In the genomic region with DNA sequence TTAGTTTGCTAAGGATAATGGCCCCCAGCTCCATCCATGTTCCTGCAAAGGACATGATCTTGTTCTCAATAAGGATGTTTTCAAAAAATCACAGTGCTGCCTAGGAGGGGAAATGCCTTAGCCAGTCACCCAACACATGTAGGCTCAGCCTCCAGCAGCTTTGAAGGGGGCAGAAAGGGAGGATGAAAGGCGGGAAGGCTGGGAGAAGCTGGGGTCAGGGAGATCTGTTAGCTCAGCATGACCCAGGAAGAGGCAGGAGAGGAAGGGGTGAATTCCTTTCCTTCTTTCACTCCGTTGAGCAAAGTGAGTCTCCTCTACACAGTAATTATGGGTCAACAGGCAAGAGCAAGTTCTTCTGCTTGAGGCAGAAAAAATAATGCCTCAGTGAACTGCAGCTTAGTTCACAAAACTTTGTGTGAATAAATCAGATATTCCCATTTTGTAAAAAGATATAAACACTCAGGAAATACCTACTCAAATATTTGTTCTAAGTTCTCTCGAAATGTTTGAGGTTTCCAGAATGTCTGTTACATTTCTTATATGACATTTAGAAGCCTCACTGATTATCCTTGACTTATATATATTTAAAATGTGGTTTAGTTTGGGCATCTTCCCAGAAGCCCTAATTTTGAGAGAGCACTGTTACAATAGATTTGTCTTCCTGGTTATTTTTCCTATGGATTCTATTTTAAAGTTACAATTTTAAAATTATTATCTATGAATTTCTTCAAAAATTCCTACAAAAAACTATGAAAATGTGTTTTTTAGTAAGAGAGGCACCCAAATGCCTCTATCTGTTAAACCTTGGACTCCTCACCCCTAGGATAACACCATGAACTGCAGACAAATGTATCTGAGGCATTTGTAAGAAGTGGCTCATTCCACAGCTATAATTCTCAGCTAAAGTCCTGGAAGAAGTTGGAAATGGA, we compare ENCODE assay signal across 20 cellular contexts.
A peak's percentile ranks its signal among the peaks of the same experiment; 100 is the strongest.
DNase-seq lines count a peak whose midpoint lies in the region; ATAC-seq, FAIRE-seq and TF ChIP-seq lines count a peak whose summit lies in the region.
"Had no signal": no experiment of that assay in that cellular context is flagged by ENCODE, and none has a peak within 500 bp of the region (broad histone marks: within the 10 kb centered on the region; RNA-seq: fewer than 3 reads in every experiment).

No MANE protein-coding gene starts in this region.

- H3K23ac ChIP-seq in IMR-90 (ENCODE audit: low read depth, low read length) = peak overlapping the region; percentile 75
- no peak overlapping the region for H3K23ac ChIP-seq in H1 (ENCODE audit: insufficient read length)
- H3K23ac ChIP-seq in mesendoderm (ENCODE audit: low read length) = no peak overlapping the region

- intact Hi-C loops in IMR-90 (cut with micrococcal nuclease) = no loop called here
- intact Hi-C loops in activated CD8-positive, alpha-beta T cell treated with anti-CD3 and anti-CD28 coated beads for 36 hours (cut with micrococcal nuclease) = no loop called here

- peaks cover 11% of the 10 kb centered on the region for H3K4me1 ChIP-seq in IMR-90 (ENCODE audit: control insufficient read depth, insufficient read depth, low read length)
- no peaks in the 10 kb centered on the region for H3K4me1 ChIP-seq in H1 (replicated peaks in 1 of 4; ENCODE audit: control insufficient read depth in 3 of 4, insufficient read depth in 4 of 4, low read length in 3 of 4)
- peaks cover 3% of the 10 kb centered on the region for H3K4me1 ChIP-seq in mesendoderm (ENCODE audit: control insufficient read depth, low read depth, low read length)
- H3K4me1 ChIP-seq in gastroesophageal sphincter = no peaks in the 10 kb centered on the region
- H3K4me1 ChIP-seq: A549 had no signal

- H4K20me1 ChIP-seq in IMR-90 (ENCODE audit: insufficient read depth, low read length) (no peaks in the 10 kb centered on the region), H1 (replicated peaks in 1 of 2; ENCODE audit: control insufficient read depth in 1 of 2, insufficient read depth in 2 of 2, low read length in 2 of 2) (no peaks in the 10 kb centered on the region)

- peak overlapping the region; percentile 72 for H3K18ac ChIP-seq in IMR-90 (ENCODE audit: low read depth, low read length)
- H3K18ac ChIP-seq in H1 (ENCODE audit: extremely low read depth, low read length) = no peak overlapping the region
- H3K18ac ChIP-seq in mesendoderm (ENCODE audit: low read length) = no peak overlapping the region

- peak overlapping the region; percentile 54; the same call in 1 of the 2 replicates for H3K56ac ChIP-seq in IMR-90 (ENCODE audit: extremely low read depth, insufficient read depth, low read length)
- no peak overlapping the region for H3K56ac ChIP-seq in H1 (replicated peaks; ENCODE audit: insufficient read length, low read depth, low read length)
- H3K56ac ChIP-seq in mesendoderm (ENCODE audit: low read length) = no peak overlapping the region

- peak; percentile 16 for DNase-seq in IMR-90
- DNase-seq in H1 (ENCODE audit: low read depth in 1 of 2, low spot score in 2 of 2) = no peak
- DNase-seq in mesendoderm = peak; percentile 14
- DNase-seq in renal cortical epithelial cell (ENCODE audit: low read depth) = peak; percentile 19
- DNase-seq in activated CD8-positive, alpha-beta T cell treated with anti-CD3 and anti-CD28 coated beads for 36 hours = no peak
- no peak for DNase-seq in GM12892 (ENCODE audit: insufficient read length)
- no peak for DNase-seq in dermis blood vessel endothelial cell
- DNase-seq: CD4-positive, CD25-positive, alpha-beta regulatory T cell; KBM-7; NCI-H1048; NCI-H2227 treated with DMSO at 0.1 percent for 48 hours; NCI-H524 treated with DMSO at 0.1 percent for 48 hours; NK-92 treated with Interleukin-12 subunit alpha and Interleukin-12 subunit beta, amount 100 ng/mL, for 24 hours; RPMI8226 had no signal

- H3K4me2 ChIP-seq in IMR-90 (ENCODE audit: low read depth, low read length) (peak overlapping the region; percentile 20; the same call in 1 of the 2 replicates), H1 (ENCODE audit: insufficient read depth in 1 of 2, low read depth in 2 of 2, low read length in 2 of 2) (no peak overlapping the region), mesendoderm (ENCODE audit: low read length) (no peak overlapping the region)
- H3K4me2 ChIP-seq: A549 had no signal

- WGBS in IMR-90 (ENCODE audit: extremely low coverage in 2 of 2, insufficient read length in 1 of 2), 2 experiments = no CpG with 5 or more reads among the region's 3 CpGs
- 71% methylated on average over 3 of the region's 3 CpGs; no CpG with 5 or more reads in 1 of the 2 experiments for WGBS in H1 (ENCODE audit: extremely low coverage in 1 of 2, insufficient coverage in 1 of 2, insufficient read length in 1 of 2, insufficient replicate concordance in 2 of 2, low coverage in 1 of 2, low lambda C conversion rate in 2 of 2, missing lambda C conversion rate in 1 of 2), 2 experiments
- no CpG with 5 or more reads among the region's 3 CpGs for WGBS in mesendoderm (ENCODE audit: extremely low coverage, insufficient coverage, low lambda C conversion rate)
- WGBS in gastroesophageal sphincter (ENCODE audit: low coverage in 1 of 2), 2 donors = 6 to 21% methylated on average over 2 to 3 of the region's 3 CpGs

- TF ChIP-seq EP300 in H1 (IDR thresholded peaks at IDR 0.05; ENCODE audit: borderline replicate concordance in 1 of 2, low read depth in 2 of 2, low read length in 2 of 2) = no peak
- no peak for TF ChIP-seq EP300 in gastroesophageal sphincter (IDR thresholded peaks at IDR 0.05)

- ATAC-seq in IMR-90 (ENCODE audit: low read depth) = peak; percentile 50
- ATAC-seq in gastroesophageal sphincter = no peak
- ATAC-seq in activated CD8-positive, alpha-beta T cell treated with anti-CD3 and anti-CD28 coated beads for 36 hours = no peak
- ATAC-seq: A549, HCT116 had no signal

- H3K23me2 ChIP-seq in H1 (ENCODE audit: low read depth, low read length) = no peaks in the 10 kb centered on the region

- H3K4ac ChIP-seq in IMR-90 (ENCODE audit: low read depth, low read length) (peak overlapping the region; percentile 92), H1 (replicated peaks; ENCODE audit: insufficient read length, low read depth, low read length) (no peak overlapping the region), mesendoderm (ENCODE audit: low read depth, low read length) (no peak overlapping the region)

- H3K4me3 ChIP-seq in IMR-90 (ENCODE audit: insufficient read depth, low read depth, low read length) (no peak overlapping the region), H1 (ENCODE audit: extremely low read depth in 1 of 4, insufficient read depth in 2 of 4, low read depth in 3 of 4, low read length in 4 of 4) (no peak overlapping the region), mesendoderm (ENCODE audit: low read length) (no peak overlapping the region), gastroesophageal sphincter (no peak overlapping the region)
- H3K4me3 ChIP-seq: A549 had no signal

- in situ Hi-C loops in IMR-90 (cut with MboI; ENCODE audit: low sequenced_read_pairs) = no loop called here

- H3K79me1 ChIP-seq in IMR-90 (ENCODE audit: low read depth in 1 of 2, low read length in 2 of 2) (no peaks in the 10 kb centered on the region), H1 (ENCODE audit: low read depth, low read length) (no peaks in the 10 kb centered on the region), mesendoderm (ENCODE audit: low read length) (no peaks in the 10 kb centered on the region)

- TF ChIP-seq POLR2A in IMR-90 (IDR thresholded peaks at IDR 0.05; ENCODE audit: low read depth, low read length) = no peak
- TF ChIP-seq POLR2A in H1 (IDR thresholded peaks at IDR 0.05; ENCODE audit: control extremely low read depth in 1 of 2, low read depth in 2 of 2, low read length in 2 of 2) = no peak
- no peak for TF ChIP-seq POLR2A in gastroesophageal sphincter (IDR thresholded peaks at IDR 0.05)
- no peak for TF ChIP-seq POLR2A in GM12892 (IDR thresholded peaks at IDR 0.05; ENCODE audit: low read depth, low read length)

- H3K27ac Mint-ChIP-seq in activated CD8-positive, alpha-beta T cell treated with anti-CD3 and anti-CD28 coated beads for 36 hours = no peak overlapping the region
- H3K27ac Mint-ChIP-seq: CD4-positive, CD25-positive, alpha-beta regulatory T cell had no signal

- no peak overlapping the region for H2AK9ac ChIP-seq in IMR-90 (replicated peaks; ENCODE audit: low read depth, low read length, poor library complexity)

- CTCF ChIA-PET in IMR-90 (lab: Yijun Ruan, JAX) (interaction anchor here (0.9 to 1.4 kb wide), 2 partner anchors 11 to 12 kb away, joined by 3 to 5 read pairs; no protein-coding TSS in a partner anchor), H1 (lab: Charles Lee; ENCODE audit: partially characterized antibody) (interaction anchor here (0.6 to 1.9 kb wide), 2 partner anchors 41 to 71 kb away, joined by 3 to 4 read pairs; no protein-coding TSS in a partner anchor)
- CTCF ChIA-PET in activated CD8-positive, alpha-beta T cell treated with anti-CD3 and anti-CD28 coated beads for 36 hours (lab: Charles Lee) = no interaction called here

- H3K27me3 ChIP-seq in IMR-90 (ENCODE audit: control insufficient read depth, insufficient read depth, low read length) (no peaks in the 10 kb centered on the region), H1 (replicated peaks in 1 of 4; ENCODE audit: control insufficient read depth in 3 of 4, extremely low read depth in 1 of 4, insufficient read depth in 3 of 4, low read length in 3 of 4) (no peaks in the 10 kb centered on the region), mesendoderm (ENCODE audit: insufficient read depth, low read length, poor library complexity) (no peaks in the 10 kb centered on the region), gastroesophageal sphincter (peaks cover 33% of the 10 kb centered on the region)

- TF ChIP-seq RAD21 in IMR-90 (IDR thresholded peaks at IDR 0.05; ENCODE audit: low read length) (no peak), H1 (IDR thresholded peaks at IDR 0.05 in 1 of 2, conservative IDR thresholded peaks at IDR 0.05 in 1 of 2; ENCODE audit: low read depth in 2 of 2, low read length in 2 of 2) (no peak)

- H2BK15ac ChIP-seq in IMR-90 (ENCODE audit: low read depth, low read length) = peak overlapping the region; percentile 91; the same call in 2 of the 3 replicates
- no peak overlapping the region for H2BK15ac ChIP-seq in H1 (ENCODE audit: low read length)
- H2BK15ac ChIP-seq in mesendoderm (replicated peaks; ENCODE audit: low read depth) = no peak overlapping the region

- no peak overlapping the region for H3K4me3 Mint-ChIP-seq in activated CD8-positive, alpha-beta T cell treated with anti-CD3 and anti-CD28 coated beads for 36 hours
- H3K4me3 Mint-ChIP-seq: CD4-positive, CD25-positive, alpha-beta regulatory T cell had no signal

- no TSS peak for BruUV-seq in IMR-90 (replicated peaks; lab: Mats Ljungman, UMichigan)

- H4K8ac ChIP-seq in IMR-90 (ENCODE audit: low read depth in 2 of 2, low read length in 2 of 2) (peak overlapping the region; percentile 60 to 77; a peak in 3 of 4 replicates), H1 (ENCODE audit: extremely low read depth, insufficient read depth, low read length) (no peak overlapping the region), mesendoderm (ENCODE audit: low read depth, low read length) (no peak overlapping the region)

- peak overlapping the region; percentile 75 for H2AFZ ChIP-seq in IMR-90 (replicated peaks; ENCODE audit: low read length, poor library complexity)
- H2AFZ ChIP-seq in H1 (ENCODE audit: low read length) = no peak overlapping the region

- H4K5ac ChIP-seq in IMR-90 (ENCODE audit: low read depth, low read length) (peak overlapping the region; percentile 59; the same call in 1 of the 2 replicates), H1 (ENCODE audit: insufficient read length, low read depth, low read length) (no peak overlapping the region), mesendoderm (ENCODE audit: low read length) (no peak overlapping the region)

- no peaks in the 10 kb centered on the region for H3K9me3 Mint-ChIP-seq in activated CD8-positive, alpha-beta T cell treated with anti-CD3 and anti-CD28 coated beads for 36 hours

- H3K27ac ChIP-seq in IMR-90 (ENCODE audit: insufficient read depth, low read length) = peak overlapping the region; percentile 89
- H3K27ac ChIP-seq in H1 (ENCODE audit: low read depth, low read length) = no peak overlapping the region
- no peak overlapping the region for H3K27ac ChIP-seq in mesendoderm (ENCODE audit: low read depth, low read length)
- H3K27ac ChIP-seq in gastroesophageal sphincter = no peak overlapping the region
- H3K27ac ChIP-seq: A549 had no signal

- H3K14ac ChIP-seq in IMR-90 (replicated peaks; ENCODE audit: low read depth, low read length) = peak overlapping the region; percentile 94
- H3K14ac ChIP-seq in H1 (ENCODE audit: insufficient read length) = no peak overlapping the region

- H2BK12ac ChIP-seq in H1 (ENCODE audit: low read depth, low read length) = no peak overlapping the region

- H3K4me1 Mint-ChIP-seq in activated CD8-positive, alpha-beta T cell treated with anti-CD3 and anti-CD28 coated beads for 36 hours (ENCODE audit: low read depth) = peaks cover 4% of the 10 kb centered on the region
- H3K4me1 Mint-ChIP-seq: CD4-positive, CD25-positive, alpha-beta regulatory T cell had no signal

- dilution Hi-C loops in IMR-90 (cut with HindIII; ENCODE audit: low sequenced_read_pairs, unreplicated experiment) = no loop called here

- H2AK5ac ChIP-seq in IMR-90 (ENCODE audit: low read depth, low read length) (peak overlapping the region; percentile 94), H1 (ENCODE audit: low read depth, low read length) (no peak overlapping the region), mesendoderm (ENCODE audit: low read length) (no peak overlapping the region)

- FAIRE-seq in H1 (lab: Jason Lieb, UNC) (no peak), GM12892 (lab: Jason Lieb, UNC) (no peak)
- FAIRE-seq: A549, G401.6, GM12891, GM19239 had no signal

- H3K9me3 ChIP-seq in IMR-90 (ENCODE audit: control insufficient read depth, insufficient read depth, low read length) (no peaks in the 10 kb centered on the region), H1 (ENCODE audit: insufficient read depth in 2 of 2, low read depth in 1 of 2, low read length in 1 of 2) (no peaks in the 10 kb centered on the region), gastroesophageal sphincter (peaks cover 0 to 11% (median 0%) of the 10 kb centered on the region in 3 donors)
- H3K9me3 ChIP-seq: A549 had no signal

- no peaks in the 10 kb centered on the region for H3K36me3 Mint-ChIP-seq in activated CD8-positive, alpha-beta T cell treated with anti-CD3 and anti-CD28 coated beads for 36 hours (ENCODE audit: low read depth)
- H3K36me3 Mint-ChIP-seq: CD4-positive, CD25-positive, alpha-beta regulatory T cell had no signal

- H3K9me1 ChIP-seq in IMR-90 (ENCODE audit: insufficient read depth, low read length) = peaks cover 9% of the 10 kb centered on the region

- H3K27me3 Mint-ChIP-seq in activated CD8-positive, alpha-beta T cell treated with anti-CD3 and anti-CD28 coated beads for 36 hours = peaks cover 6% of the 10 kb centered on the region
- H3K27me3 Mint-ChIP-seq: CD4-positive, CD25-positive, alpha-beta regulatory T cell had no signal

- H3K79me2 ChIP-seq in H1 (ENCODE audit: control insufficient read depth in 1 of 2, insufficient read depth in 2 of 2, low read length in 2 of 2) (no peaks in the 10 kb centered on the region), mesendoderm (ENCODE audit: control insufficient read depth, insufficient read depth, low read length) (no peaks in the 10 kb centered on the region)

- POLR2A ChIA-PET in IMR-90 (lab: Charles Lee; ENCODE audit: unreplicated experiment) = interaction anchor here (0.6 kb wide), 1 partner anchor 600 kb away, joined by 3 read pairs; no protein-coding TSS in a partner anchor
- POLR2A ChIA-PET in H1 (lab: Charles Lee; ENCODE audit: partially characterized antibody) = no interaction called here
- POLR2A ChIA-PET in activated CD8-positive, alpha-beta T cell treated with anti-CD3 and anti-CD28 coated beads for 36 hours (lab: Charles Lee) = no interaction called here

- H2BK5ac ChIP-seq in IMR-90 (ENCODE audit: low read depth, low read length, poor library complexity, severe bottlenecking) (peak overlapping the region; percentile 84), H1 (ENCODE audit: low read depth, low read length) (no peak overlapping the region), mesendoderm (ENCODE audit: low read length) (no peak overlapping the region)

- no peaks in the 10 kb centered on the region for H3K36me3 ChIP-seq in IMR-90 (ENCODE audit: control insufficient read depth, insufficient read depth, low read length)
- H3K36me3 ChIP-seq in H1 (ENCODE audit: control insufficient read depth in 2 of 4, insufficient read depth in 4 of 4, low read length in 3 of 4) = no peaks in the 10 kb centered on the region
- H3K36me3 ChIP-seq in mesendoderm (ENCODE audit: control insufficient read depth, insufficient read depth, low read length) = no peaks in the 10 kb centered on the region
- H3K36me3 ChIP-seq in gastroesophageal sphincter = no peaks in the 10 kb centered on the region

- TF ChIP-seq CTCF in IMR-90 (conservative IDR thresholded peaks at IDR 0.05; ENCODE audit: low read depth, low read length) = no peak
- no peak for TF ChIP-seq CTCF in H1 (IDR thresholded peaks at IDR 0.05; ENCODE audit: control extremely low read depth in 1 of 3, insufficient read depth in 1 of 3, low read depth in 1 of 3, low read length in 3 of 3)
- TF ChIP-seq CTCF in gastroesophageal sphincter (IDR thresholded peaks at IDR 0.05) = no peak
- TF ChIP-seq CTCF in activated CD8-positive, alpha-beta T cell treated with anti-CD3 and anti-CD28 coated beads for 36 hours (IDR thresholded peaks at IDR 0.05) = no peak

- H4K91ac ChIP-seq in IMR-90 (ENCODE audit: insufficient read depth, low read depth, low read length) = peak overlapping the region; percentile 81
- no peak overlapping the region for H4K91ac ChIP-seq in H1 (replicated peaks; ENCODE audit: insufficient read length, low read length)

- H3K9ac ChIP-seq in IMR-90 (ENCODE audit: low read depth, low read length) (peak overlapping the region; percentile 29; the same call in 1 of the 2 replicates), H1 (replicated peaks in 1 of 4; ENCODE audit: extremely low read depth in 1 of 4, low read depth in 3 of 4, low read length in 3 of 4) (no peak overlapping the region), mesendoderm (ENCODE audit: low read length) (no peak overlapping the region)

- H2BK120ac ChIP-seq in IMR-90 (ENCODE audit: low read depth, low read length) (peak overlapping the region; percentile 93), H1 (replicated peaks; ENCODE audit: low read depth, low read length) (no peak overlapping the region), mesendoderm (ENCODE audit: low read depth, low read length) (no peak overlapping the region)

- peak overlapping the region; percentile 94 for H2BK20ac ChIP-seq in IMR-90 (ENCODE audit: low read depth, low read length)
- H2BK20ac ChIP-seq in H1 (ENCODE audit: low read length) = no peak overlapping the region

Comparison
In these comparisons a context has a peak if more than half of its experiments do, and no peak if none do; other contexts are left out.
1. DNase-seq: peak in IMR-90 (single experiment), mesendoderm (single experiment) and renal cortical epithelial cell (single experiment); none in H1 (0 of 2), activated CD8-positive, alpha-beta T cell treated with anti-CD3 and anti-CD28 coated beads for 36 hours (single experiment), GM12892 (single experiment) and dermis blood vessel endothelial cell (single experiment).
2. H4K8ac ChIP-seq: peak in IMR-90 (2 of 2); none in H1 (single experiment) and mesendoderm (single experiment).